Comparison of ENCODE assay signal across 9 cellular contexts in the genomic region with DNA sequence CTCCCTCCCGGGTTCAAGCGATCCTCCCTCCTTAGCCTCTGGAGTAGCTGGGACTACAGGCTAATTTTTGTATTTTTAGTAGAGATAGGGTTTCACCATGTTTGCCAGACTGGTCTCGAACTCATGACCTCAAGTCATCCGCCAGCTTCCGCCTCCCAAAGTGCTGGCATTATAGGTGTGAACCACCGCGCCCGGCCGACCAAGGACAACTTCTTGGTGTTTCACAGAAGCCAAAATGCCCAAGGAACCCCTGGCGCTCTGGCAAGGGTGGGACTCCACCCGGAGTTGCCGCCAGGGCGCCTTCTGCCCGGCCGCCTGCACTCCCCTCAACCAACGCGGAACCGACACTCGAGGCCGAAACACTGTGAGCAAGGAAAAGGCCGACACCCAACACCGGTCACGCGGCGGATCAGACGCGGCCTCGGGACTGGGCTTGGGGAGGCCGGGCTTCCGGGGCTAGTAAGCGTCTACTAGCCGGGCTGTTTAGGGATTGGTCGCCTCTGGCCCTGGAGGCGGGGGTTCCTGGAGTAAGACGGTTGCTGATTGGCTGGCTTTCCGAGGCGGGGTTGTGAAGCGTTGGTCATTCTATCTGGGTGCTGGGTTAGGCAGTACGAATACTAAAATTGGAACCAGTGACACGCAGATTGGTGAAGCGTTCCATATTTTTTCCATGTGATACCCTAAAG. TPM values are rescaled to one million over a fixed set of nuclear protein-coding genes. Genes with fewer than 3 reads are reported as not detected.
DNase-seq lines count a peak whose midpoint lies in the region; ATAC-seq and TF ChIP-seq lines count a peak whose summit lies in the region.
"Had no signal": no experiment of that assay in that cellular context is flagged by ENCODE, and none has a peak within 500 bp of the region (broad histone marks: within the 10 kb centered on the region; RNA-seq: fewer than 3 reads in every experiment).

No MANE protein-coding gene starts in this region.

- no peaks in the 10 kb centered on the region for H3K36me3 Mint-ChIP-seq in activated T-cell treated with anti-CD3 and anti-CD28 coated beads, Interleukin-2, amount 50 U/mL, for 4 hours (ENCODE audit: insufficient read depth)

- peaks cover 2% of the 10 kb centered on the region for H3K27me3 Mint-ChIP-seq in activated T-cell treated with anti-CD3 and anti-CD28 coated beads, Interleukin-2, amount 50 U/mL, for 4 hours (ENCODE audit: low read depth)

- DNase-seq in GM04503 (ENCODE audit: low read depth) (peak; percentile 88), NCI-H774 (lab: John Stamatoyannopoulos, UW) (peak; percentile 74), erythroblast (lab: John Stamatoyannopoulos, UW) (peak; percentile 93 to 94), NCI-H2196 treated with DMSO at 0.1 percent for 48 hours (lab: John Stamatoyannopoulos, UW; ENCODE audit: unreplicated experiment) (no peak)
- peak; percentile 74 for DNase-seq in activated T-cell treated with anti-CD3 and anti-CD28 coated beads, Interleukin-2, amount 50 U/mL, for 4 hours
- DNase-seq in stimulated activated CD8-positive, alpha-beta memory T cell treated with anti-CD3 and anti-CD28 coated beads, Interleukin-15, amount 100 ng/mL, for 4 hours (ENCODE audit: low read depth in 2 of 2) = peak; percentile 68 to 76

- TF ChIP-seq POLR2A in erythroblast (IDR thresholded peaks at IDR 0.05; ENCODE audit: low read length) = peak; percentile 45

- H3K9me3 ChIP-seq in mononuclear cell (ENCODE audit: low read depth, low read length) = no peaks in the 10 kb centered on the region

- no peaks in the 10 kb centered on the region for H3K9me3 Mint-ChIP-seq in activated T-cell treated with anti-CD3 and anti-CD28 coated beads, Interleukin-2, amount 50 U/mL, for 4 hours

- peaks cover 4% of the 10 kb centered on the region for H3K4me1 ChIP-seq in mononuclear cell (ENCODE audit: insufficient read depth, low read length)

- no peaks in the 10 kb centered on the region for H3K27me3 ChIP-seq in mononuclear cell (ENCODE audit: insufficient read depth, low read length)

- peak; percentile 93 for ATAC-seq in HG02642 (IDR thresholded peaks at IDR 0.05; ENCODE audit: poor library complexity, unreplicated experiment)
- ATAC-seq in activated T-cell treated with anti-CD3 and anti-CD28 coated beads, Interleukin-2, amount 50 U/mL, for 4 hours = peak; percentile 100

- H3K4me3 ChIP-seq in mononuclear cell (ENCODE audit: low read length) = peak overlapping the region; percentile 0

- H3K4me1 Mint-ChIP-seq in activated T-cell treated with anti-CD3 and anti-CD28 coated beads, Interleukin-2, amount 50 U/mL, for 4 hours (ENCODE audit: low read depth) = peaks cover 13% of the 10 kb centered on the region

- H3K4me3 Mint-ChIP-seq in activated T-cell treated with anti-CD3 and anti-CD28 coated beads, Interleukin-2, amount 50 U/mL, for 4 hours = peak overlapping the region; percentile 69

RNA-seq across cellular contexts. Expression of a gene that starts 7.7 kb away (rescaled TPM):
- total RNA-seq in activated T-cell treated with anti-CD3 and anti-CD28 coated beads, Interleukin-2, amount 50 U/mL, for 4 hours = not detected
- total RNA-seq in mononuclear cell = not detected
- total RNA-seq: subcutaneous adipose tissue had no signal

RNA-seq across cellular contexts. Expression of a gene that starts 16.3 kb away (rescaled TPM):
- total RNA-seq in activated T-cell treated with anti-CD3 and anti-CD28 coated beads, Interleukin-2, amount 50 U/mL, for 4 hours = 10 to 100 TPM; 43.9 to 49.6 (median 45.6) TPM
- total RNA-seq in mononuclear cell = 1.7 TPM

RNA-seq across cellular contexts. Expression of a gene that starts 16.8 kb away (rescaled TPM):
- total RNA-seq in activated T-cell treated with anti-CD3 and anti-CD28 coated beads, Interleukin-2, amount 50 U/mL, for 4 hours = under 1 TPM; 0.37 to 0.58 (median 0.57) TPM
- 1.9 TPM for total RNA-seq in mononuclear cell

RNA-seq across cellular contexts. Expression of a gene that starts 36.0 kb away (rescaled TPM):
- total RNA-seq in activated T-cell treated with anti-CD3 and anti-CD28 coated beads, Interleukin-2, amount 50 U/mL, for 4 hours = 10 to 100 TPM; 19.8 to 23.6 (median 20.1) TPM
- total RNA-seq in mononuclear cell = 13.4 TPM

Comparison
In these comparisons a context has a peak if more than half of its experiments do, and no peak if none do; other contexts are left out.
1. RNA of a gene that starts 16.3 kb away (total RNA-seq): 43.9 to 49.6 TPM in activated T-cell treated with anti-CD3 and anti-CD28 coated beads, Interleukin-2, amount 50 U/mL, for 4 hours; 1.7 TPM in mononuclear cell (single experiment); every median in the first group is over 10 times any median in the second.